1 cellular context compared by ENCODE assay signal in genomic region chr20:23366384-23366783, GRCh38.
TF ChIP-seq lines count a peak whose summit lies in the region.

No MANE protein-coding gene starts in this region.

TF ChIP-seq in WTC11, 78 proteins besides CTCF, POLR2A, EP300 and RAD21 (continued from another document):
- TF ChIP-seq E2F1 (CRISPR knock-in tag; IDR thresholded peaks at IDR 0.05) (no peak), GABPB1 (CRISPR knock-in tag; IDR thresholded peaks at IDR 0.05) (no peak), AFF4 (CRISPR knock-in tag; IDR thresholded peaks at IDR 0.05; ENCODE audit: borderline replicate concordance) (no peak), CREM (CRISPR knock-in tag; IDR thresholded peaks at IDR 0.05) (no peak), JUN (CRISPR knock-in tag; IDR thresholded peaks at IDR 0.05) (no peak), ETV6 (CRISPR knock-in tag; IDR thresholded peaks at IDR 0.05) (no peak)
